8 cellular contexts compared by ENCODE assay signal in the genomic region with DNA sequence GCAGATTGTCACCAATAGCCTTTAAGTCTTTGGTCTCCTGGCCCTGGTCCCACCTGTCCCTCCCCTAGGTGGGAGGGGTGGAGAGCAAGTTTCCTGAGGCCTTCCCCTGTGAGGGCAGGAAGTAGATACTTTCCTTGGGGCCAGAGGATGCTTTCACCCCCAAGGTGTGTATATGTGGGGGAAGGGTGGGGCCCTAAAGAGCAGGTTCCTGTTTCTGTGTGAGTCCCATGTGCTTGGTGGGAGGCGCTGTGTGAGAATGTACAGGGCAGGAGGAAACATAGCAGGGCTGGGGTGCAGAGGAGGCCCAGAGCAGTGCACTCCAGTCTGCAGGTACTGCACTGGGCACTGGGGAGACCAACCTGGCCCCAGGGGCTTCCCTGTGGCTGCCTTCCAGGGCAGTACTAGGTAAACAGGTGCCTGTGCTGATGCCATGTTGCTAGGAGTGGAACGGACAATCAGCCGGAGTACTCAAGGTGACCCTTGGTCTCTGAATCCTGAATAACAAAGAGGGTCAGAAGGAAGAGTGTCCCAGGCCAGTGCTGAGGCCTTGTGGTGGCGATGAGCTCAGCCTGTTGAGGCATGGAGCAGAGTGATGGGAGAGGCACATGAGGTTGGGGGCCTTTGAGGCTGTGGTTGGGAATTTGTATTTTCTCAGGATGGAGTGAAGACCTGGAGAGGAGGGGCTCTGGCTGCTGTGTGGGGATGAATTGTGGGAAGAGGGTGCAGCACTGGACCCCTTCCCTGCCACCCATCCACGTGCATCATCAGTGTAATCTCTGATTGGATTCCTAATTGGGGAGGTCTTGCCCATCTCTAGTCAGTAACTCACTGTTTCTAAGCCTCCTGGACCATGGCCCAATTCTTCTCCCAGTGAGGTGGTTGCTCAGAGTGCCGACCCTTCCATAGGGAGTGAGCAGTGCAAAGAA. TPM values are rescaled to one million over a fixed set of nuclear protein-coding genes. Genes with fewer than 3 reads are reported as not detected.
DNase-seq lines count a peak whose midpoint lies in the region; ATAC-seq and TF ChIP-seq lines count a peak whose summit lies in the region.

No MANE protein-coding gene starts in this region.

- peak overlapping the region; percentile 94 for H3K27ac Mint-ChIP-seq in activated T-cell treated with anti-CD3 and anti-CD28 coated beads, Interleukin-2, amount 50 U/mL, for 24 hours
- H3K27ac Mint-ChIP-seq in stimulated activated effector memory CD8-positive, alpha-beta T cell treated with anti-CD3 and anti-CD28 coated beads, Interleukin-12 subunit alpha, Interleukin-12 subunit beta, amount 100 ng/mL, for 72 hours, result peak overlapping the region; percentile 98

- no peak for TF ChIP-seq CTCF in A673 (conservative IDR thresholded peaks at IDR 0.05; ENCODE audit: low read depth, low read length)
- TF ChIP-seq CTCF in right atrium auricular region (IDR thresholded peaks at IDR 0.05), result no peak

- ATAC-seq in stimulated activated effector memory CD8-positive, alpha-beta T cell treated with anti-CD3 and anti-CD28 coated beads, Interleukin-12 subunit alpha, Interleukin-12 subunit beta, amount 100 ng/mL, for 72 hours, result peak; percentile 2

- H3K4me3 Mint-ChIP-seq in activated T-cell treated with anti-CD3 and anti-CD28 coated beads, Interleukin-2, amount 50 U/mL, for 24 hours, result peak overlapping the region; percentile 92
- peak overlapping the region; percentile 94 for H3K4me3 Mint-ChIP-seq in stimulated activated effector memory CD8-positive, alpha-beta T cell treated with anti-CD3 and anti-CD28 coated beads, Interleukin-12 subunit alpha, Interleukin-12 subunit beta, amount 100 ng/mL, for 72 hours

- H3K36me3 ChIP-seq in A673 (ENCODE audit: insufficient read depth, low read length, poor library complexity, severe bottlenecking) (peaks cover 49% of the 10 kb centered on the region), right atrium auricular region (peaks cover 45% of the 10 kb centered on the region)

- DNase-seq in A673 (ENCODE audit: low spot score) (no peak), right atrium auricular region (ENCODE audit: low spot score) (no peak), KG1 (lab: John Stamatoyannopoulos, UW) (no peak), islet precursor cell (no peak), anterior cingulate cortex (lab: John Stamatoyannopoulos, UW) (no peak)
- peak; percentile 36 for DNase-seq in Jurkat, Clone E6-1 (ENCODE audit: low read depth, low spot score)
- peak; percentile 64 for DNase-seq in activated T-cell treated with anti-CD3 and anti-CD28 coated beads, Interleukin-2, amount 50 U/mL, for 24 hours
- DNase-seq in stimulated activated effector memory CD8-positive, alpha-beta T cell treated with anti-CD3 and anti-CD28 coated beads, Interleukin-12 subunit alpha, Interleukin-12 subunit beta, amount 100 ng/mL, for 72 hours (ENCODE audit: low spot score in 2 of 2), result no peak

- no peaks in the 10 kb centered on the region for H3K27me3 Mint-ChIP-seq in activated T-cell treated with anti-CD3 and anti-CD28 coated beads, Interleukin-2, amount 50 U/mL, for 24 hours

- H3K4me3 ChIP-seq in A673 (ENCODE audit: low read depth, low read length, poor library complexity, severe bottlenecking) (no peak overlapping the region), right atrium auricular region (peak overlapping the region in 1 of 2 donors; percentile 25)
- H3K4me3 ChIP-seq in Jurkat, Clone E6-1 (ENCODE audit: low read length), result no peak overlapping the region

- peaks cover 85% of the 10 kb centered on the region for H3K36me3 Mint-ChIP-seq in activated T-cell treated with anti-CD3 and anti-CD28 coated beads, Interleukin-2, amount 50 U/mL, for 24 hours (ENCODE audit: low read depth)
- H3K36me3 Mint-ChIP-seq in stimulated activated effector memory CD8-positive, alpha-beta T cell treated with anti-CD3 and anti-CD28 coated beads, Interleukin-12 subunit alpha, Interleukin-12 subunit beta, amount 100 ng/mL, for 72 hours, result peaks cover 84% of the 10 kb centered on the region

- intact Hi-C loops in A673 (cut with micrococcal nuclease; ENCODE audit: unreplicated experiment), result loop anchor here (10.0 kb wide), 1 partner anchor 89 kb away; the partner anchor contains the start of genes COQ8B and ITPKC

- H3K4me1 Mint-ChIP-seq in activated T-cell treated with anti-CD3 and anti-CD28 coated beads, Interleukin-2, amount 50 U/mL, for 24 hours (ENCODE audit: low read depth), result peaks cover 88% of the 10 kb centered on the region
- H3K4me1 Mint-ChIP-seq in stimulated activated effector memory CD8-positive, alpha-beta T cell treated with anti-CD3 and anti-CD28 coated beads, Interleukin-12 subunit alpha, Interleukin-12 subunit beta, amount 100 ng/mL, for 72 hours, result peaks cover 89% of the 10 kb centered on the region

- POLR2A ChIA-PET in A673 (lab: Charles Lee; ENCODE audit: low non-redundant PET), result no interaction called here

- H3K9me3 Mint-ChIP-seq in activated T-cell treated with anti-CD3 and anti-CD28 coated beads, Interleukin-2, amount 50 U/mL, for 24 hours, result no peaks in the 10 kb centered on the region
- H3K9me3 Mint-ChIP-seq in stimulated activated effector memory CD8-positive, alpha-beta T cell treated with anti-CD3 and anti-CD28 coated beads, Interleukin-12 subunit alpha, Interleukin-12 subunit beta, amount 100 ng/mL, for 72 hours, result no peaks in the 10 kb centered on the region

- H3K4me1 ChIP-seq in A673 (ENCODE audit: insufficient read depth, low read length, poor library complexity, severe bottlenecking) (peaks cover 64% of the 10 kb centered on the region), right atrium auricular region (peaks cover 3 to 93% of the 10 kb centered on the region in 2 donors)

- H3K9me3 ChIP-seq in A673 (ENCODE audit: low read depth, low read length, poor library complexity, severe bottlenecking), result no peaks in the 10 kb centered on the region
- H3K9me3 ChIP-seq in right atrium auricular region, result no peaks in the 10 kb centered on the region

- no TSS peak for BruUV-seq in A673 (replicated peaks; lab: Mats Ljungman, UMichigan)

- CTCF ChIA-PET in A673 (lab: Charles Lee), result interaction anchor here (0.9 kb wide), 1 partner anchor 27 kb away, joined by 3 read pairs; no protein-coding TSS in a partner anchor

- H3K27ac ChIP-seq in A673 (ENCODE audit: low read depth, low read length, poor library complexity, severe bottlenecking) (peak overlapping the region; percentile 58), right atrium auricular region (peak overlapping the region; percentile 86 to 96)

- H3K27me3 ChIP-seq in A673 (replicated peaks; ENCODE audit: insufficient read depth, low read depth, low read length, poor library complexity) (no peaks in the 10 kb centered on the region), right atrium auricular region (no peaks in the 10 kb centered on the region)

RNA-seq across cellular contexts. Expression of gene EGLN2, which starts 5.1 kb away (rescaled TPM):
- total RNA-seq in A673 (2021), result 105 and 113 TPM in 2 replicates
- 118 TPM for polyA plus RNA-seq in Jurkat, Clone E6-1 (2012; ENCODE audit: insufficient read depth, insufficient read length)
- total RNA-seq in right atrium auricular region, result 10 to 100 TPM; 41.7 to 61.3 TPM

RNA-seq across cellular contexts. Expression of gene RAB4B, which starts 26.1 kb away (rescaled TPM):
- total RNA-seq in A673 (2021), result 9.1 and 14.6 TPM in 2 replicates
- polyA plus RNA-seq in Jurkat, Clone E6-1 (2012; ENCODE audit: insufficient read depth, insufficient read length), result 55.7 TPM
- 10 to 100 TPM; 14.6 to 23.6 TPM for total RNA-seq in right atrium auricular region

RNA-seq across cellular contexts. Expression of gene MIA, which starts 28.8 kb away (rescaled TPM):
- 0.75 and 0.85 TPM in 2 replicates for total RNA-seq in A673 (2021)
- not detected for polyA plus RNA-seq in Jurkat, Clone E6-1 (2012; ENCODE audit: insufficient read depth, insufficient read length)
- 1 to 10 TPM in 1 of 2 donors, not detected in 1; 3.5 TPM for total RNA-seq in right atrium auricular region

RNA-seq across cellular contexts. Expression of gene CYP2A6, which starts 46.1 kb away (rescaled TPM):
- total RNA-seq in A673 (2021) (not detected in 2 replicates), right atrium auricular region (not detected)
- polyA plus RNA-seq in Jurkat, Clone E6-1 (2012; ENCODE audit: insufficient read depth, insufficient read length), result not detected

RNA-seq across cellular contexts. Expression of gene SNRPA, which starts 53.1 kb away (rescaled TPM):
- total RNA-seq in A673 (2021), result 167 and 179 TPM in 2 replicates
- 297 TPM for polyA plus RNA-seq in Jurkat, Clone E6-1 (2012; ENCODE audit: insufficient read depth, insufficient read length)
- 10 to 100 TPM; 30.7 to 32.9 TPM for total RNA-seq in right atrium auricular region

Comparison
In these comparisons a context has a peak if more than half of its experiments do, and no peak if none do; other contexts are left out.
1. DNase-seq: peak in Jurkat, Clone E6-1 (single experiment) and activated T-cell treated with anti-CD3 and anti-CD28 coated beads, Interleukin-2, amount 50 U/mL, for 24 hours (single experiment); none in A673 (single experiment), right atrium auricular region (single experiment), stimulated activated effector memory CD8-positive, alpha-beta T cell treated with anti-CD3 and anti-CD28 coated beads, Interleukin-12 subunit alpha, Interleukin-12 subunit beta, amount 100 ng/mL, for 72 hours (0 of 2), KG1 (single experiment), islet precursor cell (single experiment) and anterior cingulate cortex (0 of 58).